In genomic region chr1:77506771-77507170, GRCh38 we compare ENCODE assay signal across 22 cellular contexts.
DNase-seq lines count a peak whose midpoint lies in the region; ATAC-seq, FAIRE-seq and TF ChIP-seq lines count a peak whose summit lies in the region.
"Had no signal": no experiment of that assay in that cellular context is flagged by ENCODE, and none has a peak within 500 bp of the region (broad histone marks: within the 10 kb centered on the region; RNA-seq: fewer than 3 reads in every experiment).

No MANE protein-coding gene starts in this region.

- H4K20me1 ChIP-seq in HepG2 (ENCODE audit: insufficient read depth, low read length) (no peaks in the 10 kb centered on the region), K562 (replicated peaks; ENCODE audit: control insufficient read depth, insufficient read depth, low read length) (no peaks in the 10 kb centered on the region)

- H4K8ac ChIP-seq in mesenchymal stem cell (ENCODE audit: low read length), result peak overlapping the region; percentile 38

- H3K4me2 ChIP-seq in HepG2 (ENCODE audit: low read depth, low read length) (no peak overlapping the region), K562 (ENCODE audit: insufficient read depth, low read length) (no peak overlapping the region), mesenchymal stem cell (ENCODE audit: low read length, poor library complexity, severe bottlenecking) (no peak overlapping the region)

- no peak for DNase-seq in HepG2 (ENCODE audit: low spot score)
- no peak for DNase-seq in right lobe of liver
- DNase-seq in K562 (ENCODE audit: extremely low read depth in 1 of 4, low spot score in 3 of 4), result no peak
- DNase-seq in mesenchymal stem cell, result no peak
- no peak for DNase-seq in tibial artery
- no peak for DNase-seq in NCI-H2081 treated with DMSO at 0.1 percent for 48 hours (lab: John Stamatoyannopoulos, UW)
- DNase-seq in activated CD4-positive, alpha-beta T cell treated with anti-CD3 and anti-CD28 coated beads, Interleukin-2, amount 50 U/mL, for 1 hour, result no peak
- DNase-seq in DMS 273 (lab: John Stamatoyannopoulos, UW; ENCODE audit: unreplicated experiment), result no peak
- DNase-seq: CD8-positive, alpha-beta memory T cell; EL; KBM-7; NCI-H1092; NCI-H1436; NCI-H1930; NCI-H2227 treated with DMSO at 0.1 percent for 48 hours; NCI-H510A; Peyer's patch; SW 1271 had no signal

- H3K18ac ChIP-seq in mesenchymal stem cell (ENCODE audit: low read depth in 1 of 2, low read length in 2 of 2), result peak overlapping the region in 1 of 2 experiments; percentile 34

- no peak overlapping the region for H2BK120ac ChIP-seq in mesenchymal stem cell (ENCODE audit: low read depth, low read length)

- no peak overlapping the region for H3K9ac ChIP-seq in HepG2 (ENCODE audit: insufficient read depth, low read depth, low read length)
- no peak overlapping the region for H3K9ac ChIP-seq in K562 (ENCODE audit: insufficient read depth in 1 of 2, low read depth in 2 of 2, low read length in 2 of 2)
- no peak overlapping the region for H3K9ac ChIP-seq in mesenchymal stem cell (ENCODE audit: low read length)

- no peak overlapping the region for H2BK15ac ChIP-seq in mesenchymal stem cell (ENCODE audit: low read depth, poor library complexity, severe bottlenecking)

- no peak overlapping the region for H3K4me3 ChIP-seq in HepG2 (replicated peaks in 1 of 3; ENCODE audit: insufficient read depth in 1 of 3, low read depth in 2 of 3, low read length in 3 of 3)
- no peak overlapping the region for H3K4me3 ChIP-seq in right lobe of liver
- no peak overlapping the region for H3K4me3 ChIP-seq in K562
- no peak overlapping the region for H3K4me3 ChIP-seq in mesenchymal stem cell (ENCODE audit: insufficient read depth in 1 of 2, low read depth in 1 of 2, low read length in 2 of 2)
- H3K4me3 ChIP-seq in tibial artery, result no peak overlapping the region
- H3K4me3 ChIP-seq: Peyer's patch had no signal

- TF ChIP-seq RAD21 in HepG2 (CRISPR knock-in tag; IDR thresholded peaks at IDR 0.05) (no peak), K562 (CRISPR knock-in tag; conservative IDR thresholded peaks at IDR 0.05 in 1 of 2, IDR thresholded peaks at IDR 0.05 in 1 of 2) (no peak)

- H3K4me1 ChIP-seq in HepG2 (ENCODE audit: insufficient read depth, low read length) (no peaks in the 10 kb centered on the region), right lobe of liver (no peaks in the 10 kb centered on the region), K562 (replicated peaks in 1 of 2; ENCODE audit: control insufficient read depth in 2 of 2, insufficient read depth in 2 of 2, low read length in 2 of 2) (no peaks in the 10 kb centered on the region), mesenchymal stem cell (ENCODE audit: control insufficient read depth, insufficient read depth, low read depth, low read length) (peaks cover 11% of the 10 kb centered on the region), tibial artery (peaks cover 0 to 8% (median 0%) of the 10 kb centered on the region in 4 donors)
- H3K4me1 ChIP-seq: Peyer's patch had no signal

- no peak overlapping the region for H2BK5ac ChIP-seq in mesenchymal stem cell (ENCODE audit: low read depth, low read length, poor library complexity, severe bottlenecking)

- H3K27me3 ChIP-seq in HepG2 (ENCODE audit: control insufficient read depth in 1 of 2, insufficient read depth in 2 of 2, low read length in 2 of 2) (no peaks in the 10 kb centered on the region; a peak in 1 of 5 replicates), right lobe of liver (no peaks in the 10 kb centered on the region), K562 (ENCODE audit: control insufficient read depth in 2 of 2, insufficient read depth in 2 of 2, low read length in 2 of 2) (peaks cover 2 to 14% of the 10 kb centered on the region in 2 experiments; a peak in 4 of 5 replicates), mesenchymal stem cell (ENCODE audit: control insufficient read depth in 1 of 2, insufficient read depth in 1 of 2, low read length in 2 of 2) (no peaks in the 10 kb centered on the region), tibial artery (no peaks in the 10 kb centered on the region)
- H3K27me3 ChIP-seq: Peyer's patch had no signal

- TF ChIP-seq CTCF in HepG2 (CRISPR knock-in tag; IDR thresholded peaks at IDR 0.05) (no peak), right lobe of liver (IDR thresholded peaks at IDR 0.05) (no peak), K562 (IDR thresholded peaks at IDR 0.05 in 2 of 3, conservative IDR thresholded peaks at IDR 0.05 in 1 of 3; ENCODE audit: insufficient read depth in 2 of 3, low read depth in 1 of 3, low read length in 3 of 3) (no peak), tibial artery (IDR thresholded peaks at IDR 0.05) (no peak)

- no peak overlapping the region for H3K14ac ChIP-seq in mesenchymal stem cell (ENCODE audit: low read length in 2 of 2)

- POLR2A ChIA-PET in HepG2 (lab: Yijun Ruan, JAX), result no interaction called here
- POLR2A ChIA-PET in K562 (lab: Yijun Ruan, JAX), result interaction anchor here (1.3 kb wide), 1 partner anchor 21 kb away, joined by 3 read pairs; no protein-coding TSS in a partner anchor

- H4K91ac ChIP-seq in mesenchymal stem cell (ENCODE audit: low read length), result no peak overlapping the region

- TF ChIP-seq POLR2A in HepG2 (IDR thresholded peaks at IDR 0.05; ENCODE audit: insufficient read depth in 1 of 2, low read depth in 2 of 2, low read length in 2 of 2), result no peak
- TF ChIP-seq POLR2A in right lobe of liver (IDR thresholded peaks at IDR 0.05), result no peak
- TF ChIP-seq POLR2A in K562 (conservative IDR thresholded peaks at IDR 0.05), result no peak

- H3K27ac ChIP-seq in HepG2 (ENCODE audit: extremely low read length, insufficient read depth, low read length) (no peak overlapping the region), right lobe of liver (no peak overlapping the region), K562 (ENCODE audit: extremely low read depth, low read depth, low read length) (no peak overlapping the region), mesenchymal stem cell (ENCODE audit: low read length, poor library complexity, severe bottlenecking) (peak overlapping the region; percentile 90), tibial artery (no peak overlapping the region)
- H3K27ac ChIP-seq: 22Rv1, C4-2B, Peyer's patch had no signal

- H2BK12ac ChIP-seq in mesenchymal stem cell (ENCODE audit: low read length in 2 of 2), result peak overlapping the region; percentile 31 to 50

- H3K9me1 ChIP-seq in K562 (ENCODE audit: control insufficient read depth, insufficient read depth, low read length), result no peaks in the 10 kb centered on the region

- no peak overlapping the region for H3K4ac ChIP-seq in mesenchymal stem cell (ENCODE audit: low read depth in 1 of 2, low read length in 2 of 2)

- FAIRE-seq in HepG2 (lab: Jason Lieb, UNC) (no peak), K562 (lab: Jason Lieb, UNC) (no peak)
- FAIRE-seq: D721Med, H54 had no signal

- no peaks in the 10 kb centered on the region for H3K36me3 ChIP-seq in HepG2 (replicated peaks in 1 of 2; ENCODE audit: control insufficient read depth in 1 of 2, insufficient read depth in 2 of 2, low read length in 2 of 2)
- H3K36me3 ChIP-seq in right lobe of liver, result no peaks in the 10 kb centered on the region
- H3K36me3 ChIP-seq in K562 (ENCODE audit: control insufficient read depth, insufficient read depth, low read length), result no peaks in the 10 kb centered on the region
- peaks cover 0 to 3% of the 10 kb centered on the region in 2 experiments for H3K36me3 ChIP-seq in mesenchymal stem cell (ENCODE audit: control insufficient read depth in 1 of 2, insufficient read depth in 2 of 2, low read depth in 1 of 2, low read length in 2 of 2)
- no peaks in the 10 kb centered on the region for H3K36me3 ChIP-seq in tibial artery
- H3K36me3 ChIP-seq: Peyer's patch had no signal

- TF ChIP-seq EP300 in HepG2 (IDR thresholded peaks at IDR 0.05; ENCODE audit: low read depth in 2 of 2, low read length in 2 of 2) (no peak), HepG2 (CRISPR knock-in tag; IDR thresholded peaks at IDR 0.05; ENCODE audit: borderline replicate concordance) (no peak), K562 (IDR thresholded peaks at IDR 0.05; ENCODE audit: low read length) (no peak)

- no TSS peak for BruUV-seq in HepG2 (replicated peaks; lab: Mats Ljungman, UMichigan)
- BruUV-seq in K562 (replicated peaks; lab: Mats Ljungman, UMichigan), result no TSS peak

- 36% methylated on average over 4 of the region's 4 CpGs for WGBS in HepG2 (ENCODE audit: low lambda C conversion rate)
- 74% methylated on average over 3 of the region's 4 CpGs for WGBS in right lobe of liver (ENCODE audit: insufficient coverage, low coverage, low lambda C conversion rate, missing lambda C conversion rate)
- WGBS in K562 (ENCODE audit: insufficient coverage, low coverage, missing lambda C conversion rate), result 0% methylated on average over 4 of the region's 4 CpGs
- WGBS in mesenchymal stem cell, result 93% methylated on average over 4 of the region's 4 CpGs

- in situ Hi-C loops in HepG2 (cut with HindIII; ENCODE audit: extremely low pct_ligation_motif_present, low pct_unique_long_range_greater_than_20kb), result no loop called here
- in situ Hi-C loops in K562 (cut with MboI), result no loop called here

- H3K79me2 ChIP-seq in HepG2 (ENCODE audit: insufficient read depth, low read length) (no peaks in the 10 kb centered on the region), K562 (ENCODE audit: control insufficient read depth, insufficient read depth, low read length) (no peaks in the 10 kb centered on the region)

- no peak overlapping the region for H2AFZ ChIP-seq in HepG2 (ENCODE audit: low read length)
- no peak overlapping the region for H2AFZ ChIP-seq in K562 (ENCODE audit: low read depth, low read length)
- no peak overlapping the region for H2AFZ ChIP-seq in mesenchymal stem cell (ENCODE audit: low read depth, low read length)

- H2AK5ac ChIP-seq in mesenchymal stem cell (ENCODE audit: low read length, severe bottlenecking), result peak overlapping the region; percentile 99

- intact Hi-C loops in HepG2 (cut with micrococcal nuclease; ENCODE audit: unreplicated experiment), result no loop called here
- intact Hi-C loops in right lobe of liver (cut with DNase I), result no loop called here
- intact Hi-C loops in K562 (cut with micrococcal nuclease), result no loop called here
- intact Hi-C loops in tibial artery (cut with DNase I; ENCODE audit: low total_unique reads), result no loop called here

- H3K9me3 ChIP-seq in HepG2 (ENCODE audit: low read length) (no peaks in the 10 kb centered on the region), right lobe of liver (no peaks in the 10 kb centered on the region), K562 (replicated peaks; ENCODE audit: control insufficient read depth, insufficient read depth, low read depth, low read length) (no peaks in the 10 kb centered on the region), mesenchymal stem cell (ENCODE audit: control insufficient read depth, low read length) (no peaks in the 10 kb centered on the region), tibial artery (no peaks in the 10 kb centered on the region)
- H3K9me3 ChIP-seq: Peyer's patch had no signal

- ATAC-seq in HepG2, result no peak
- no peak for ATAC-seq in right lobe of liver
- no peak for ATAC-seq in K562

- no peak overlapping the region for H3K23ac ChIP-seq in mesenchymal stem cell (ENCODE audit: low read length in 2 of 2)

- H3K79me1 ChIP-seq in mesenchymal stem cell (replicated peaks; ENCODE audit: low read length, poor library complexity, severe bottlenecking), result peaks cover 7% of the 10 kb centered on the region

- CTCF ChIA-PET in HepG2 (lab: Yijun Ruan, JAX; ENCODE audit: low intra/inter-chr PET ratio, low total read pairs), result no interaction called here
- CTCF ChIA-PET in K562 (lab: Yijun Ruan, JAX; ENCODE audit: low intra/inter-chr PET ratio), result no interaction called here

TF ChIP-seq in K562, 482 proteins besides CTCF, POLR2A, EP300 and RAD21 (continues in another document):
- TF ChIP-seq TCF3 (CRISPR knock-in tag; IDR thresholded peaks at IDR 0.05), result no peak

Comparison
In these comparisons a context has a peak if more than half of its experiments do, and no peak if none do; other contexts are left out.
1. Of the 241 proteins assayed by ChIP-seq in both HepG2 and K562: peak only in HepG2: MAFK; only in K562: MAFF and MAFG; in both: none; in neither: 238.